ENCODE assay signal across 9 cellular contexts in the genomic region with DNA sequence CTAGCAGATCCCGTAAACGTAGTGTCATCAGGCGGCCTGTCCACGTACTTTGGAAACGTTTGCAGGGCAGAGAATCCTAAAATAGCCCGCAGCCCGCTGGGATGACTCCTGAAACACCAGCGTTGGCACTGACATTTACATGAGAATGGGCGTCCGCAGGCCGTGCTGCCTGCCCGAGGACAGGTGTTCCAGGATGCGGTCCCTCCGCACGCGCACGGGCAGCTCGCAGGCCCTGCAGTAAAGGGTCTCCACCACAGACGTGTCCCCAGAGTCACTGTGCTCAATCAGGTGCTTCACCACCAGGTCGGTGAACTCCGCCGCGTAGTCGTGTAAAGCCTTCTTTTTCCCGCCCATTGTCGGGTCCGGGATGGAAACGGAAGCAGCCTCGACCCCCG. TPM values are rescaled to one million over a fixed set of nuclear protein-coding genes. Genes with fewer than 3 reads are reported as not detected.
A peak's percentile ranks its signal among the peaks of the same experiment; 100 is the strongest.
DNase-seq lines count a peak whose midpoint lies in the region; ATAC-seq and TF ChIP-seq lines count a peak whose summit lies in the region.
"Had no signal": no experiment of that assay in that cellular context is flagged by ENCODE, and none has a peak within 500 bp of the region (broad histone marks: within the 10 kb centered on the region; RNA-seq: fewer than 3 reads in every experiment).

No MANE protein-coding gene starts in this region.

- peaks cover 24% of the 10 kb centered on the region for H3K27me3 Mint-ChIP-seq in mesothelial cell of epicardium (ENCODE audit: low read depth)

- H3K36me3 ChIP-seq in HUES48 (ENCODE audit: control insufficient read depth, insufficient read depth, low read length), result peaks cover 23% of the 10 kb centered on the region

- H3K27ac ChIP-seq in AG04450 (ENCODE audit: low read depth, low read length) (no peak overlapping the region), HUES48 (ENCODE audit: low read depth, low read length) (peak overlapping the region; percentile 66)

- H3K9me3 Mint-ChIP-seq in mesothelial cell of epicardium, result no peaks in the 10 kb centered on the region

- CTCF ChIA-PET in AG04450 (lab: Charles Lee), result no interaction called here

- TF ChIP-seq CTCF in AG04450 (IDR thresholded peaks at IDR 0.05; ENCODE audit: low read depth, low read length) (no peak), mesothelial cell of epicardium (IDR thresholded peaks at IDR 0.05; ENCODE audit: unreplicated experiment) (no peak)

- no peak for DNase-seq in AG04450 (ENCODE audit: low read depth, low spot score)
- DNase-seq in cerebellum (ENCODE audit: low spot score), result peak; percentile 26
- no peak for DNase-seq in mesothelial cell of epicardium (ENCODE audit: low spot score in 2 of 2, unreplicated experiment in 2 of 2)
- DNase-seq in DMS114 treated with DMSO at 0.1 percent for 48 hours (lab: John Stamatoyannopoulos, UW; ENCODE audit: unreplicated experiment), result no peak

- H3K4me3 ChIP-seq in AG04450 (ENCODE audit: low read depth, low read length) (peak overlapping the region; percentile 59), HUES48 (ENCODE audit: low read depth, low read length) (peak overlapping the region; percentile 89)

- no peak for ATAC-seq in GM18858 (IDR thresholded peaks at IDR 0.05; ENCODE audit: unreplicated experiment)
- ATAC-seq in HG03460 (IDR thresholded peaks at IDR 0.05; ENCODE audit: unreplicated experiment), result no peak
- ATAC-seq in HG02970 (IDR thresholded peaks at IDR 0.05; ENCODE audit: low FRiP score, unreplicated experiment), result no peak

- POLR2A ChIA-PET in AG04450 (lab: Yijun Ruan, JAX), result no interaction called here

- H3K27me3 ChIP-seq in AG04450 (ENCODE audit: control insufficient read depth, insufficient read depth, low read length), result peaks cover 22% of the 10 kb centered on the region
- H3K27me3 ChIP-seq in HUES48 (ENCODE audit: control insufficient read depth, insufficient read depth, low read length), result peaks cover 5% of the 10 kb centered on the region; the same call in 1 of the 2 replicates

- H3K9me3 ChIP-seq in AG04450 (ENCODE audit: control insufficient read depth, insufficient read depth, low read length) (no peaks in the 10 kb centered on the region; the same call in 1 of the 2 replicates), HUES48 (ENCODE audit: control insufficient read depth, insufficient read depth, low read length) (no peaks in the 10 kb centered on the region)

- H3K4me3 Mint-ChIP-seq in mesothelial cell of epicardium, result peak overlapping the region; percentile 80

- peaks cover 11% of the 10 kb centered on the region for H3K4me1 ChIP-seq in HUES48 (ENCODE audit: control insufficient read depth, insufficient read depth, low read length)

- H3K4me1 Mint-ChIP-seq in mesothelial cell of epicardium, result peaks cover 28% of the 10 kb centered on the region

- peak overlapping the region; percentile 47 for H3K27ac Mint-ChIP-seq in mesothelial cell of epicardium

- peaks cover 7% of the 10 kb centered on the region for H3K36me3 Mint-ChIP-seq in mesothelial cell of epicardium

- peak overlapping the region; percentile 60 for H3K9ac ChIP-seq in HUES48 (ENCODE audit: low read depth, low read length)

RNA-seq across cellular contexts. Expression of gene CCDC27, which starts 5.9 kb away (rescaled TPM):
- polyA plus RNA-seq in AG04450 (2011; rRNA removed), result not detected in 2 replicates
- polyA minus RNA-seq in AG04450 (2011; rRNA and poly(A)+ RNA removed), result not detected in 2 replicates
- total RNA-seq in cerebellum (not detected), mesothelial cell of epicardium (not detected in 3 replicates)
- total RNA-seq: dermis microvascular lymphatic vessel endothelial cell had no signal

RNA-seq across cellular contexts. Expression of gene SMIM1, which starts 26.2 kb away (rescaled TPM):
- 1.1 and 2.5 TPM in 2 replicates for polyA plus RNA-seq in AG04450 (2011; rRNA removed)
- 1.6 and 1.8 TPM in 2 replicates for polyA minus RNA-seq in AG04450 (2011; rRNA and poly(A)+ RNA removed)
- total RNA-seq in cerebellum (1.7 TPM), mesothelial cell of epicardium (10.1 to 12.1 TPM (median 11.6 TPM) in 3 replicates)

RNA-seq across cellular contexts. Expression of gene LRRC47, which starts 49.9 kb away (rescaled TPM):
- polyA plus RNA-seq in AG04450 (2011; rRNA removed), result 28.7 and 37.1 TPM in 2 replicates
- 12.1 and 15.8 TPM in 2 replicates for polyA minus RNA-seq in AG04450 (2011; rRNA and poly(A)+ RNA removed)
- total RNA-seq in cerebellum, result 21.0 TPM
- 55.4 to 61.9 TPM (median 55.9 TPM) in 3 replicates for total RNA-seq in mesothelial cell of epicardium
